ENCODE assay signal across 8 cellular contexts in genomic region chr15:43285609-43286037, GRCh38. TPM values are rescaled to one million over a fixed set of nuclear protein-coding genes. Genes with fewer than 3 reads are reported as not detected.
DNase-seq lines count a peak whose midpoint lies in the region; ATAC-seq and TF ChIP-seq lines count a peak whose summit lies in the region.

No MANE protein-coding gene starts in this region.

- TF ChIP-seq CTCF in C4-2B (conservative IDR thresholded peaks at IDR 0.05) = peak; percentile 88
- peak; percentile 74 for TF ChIP-seq CTCF in HFF-Myc (IDR thresholded peaks at IDR 0.05; ENCODE audit: low read depth, low read length, missing control alignments)
- TF ChIP-seq CTCF in esophagus squamous epithelium (IDR thresholded peaks at IDR 0.05) = peak; percentile 75 to 91 (median 84)
- TF ChIP-seq CTCF in transverse colon (IDR thresholded peaks at IDR 0.05) = peak; percentile 77 to 86 (median 79)

- peaks cover 0 to 29% (median 0%) of the 10 kb centered on the region in 4 donors for H3K27me3 ChIP-seq in esophagus squamous epithelium
- peaks cover 9% of the 10 kb centered on the region for H3K27me3 ChIP-seq in transverse colon

- ATAC-seq in natural killer cell treated with Interleukin-12 subunit alpha and Interleukin-12 subunit beta and Interleukin-15 and Interleukin-18, amount 100 ng/mL, for 72 hours = peak; percentile 64 to 72
- ATAC-seq in HG03460 (IDR thresholded peaks at IDR 0.05; ENCODE audit: unreplicated experiment) = no peak

- peaks cover 5 to 7% of the 10 kb centered on the region in 2 donors for H3K4me1 Mint-ChIP-seq in natural killer cell treated with Interleukin-12 subunit alpha and Interleukin-12 subunit beta and Interleukin-15 and Interleukin-18, amount 100 ng/mL, for 72 hours (ENCODE audit: low read depth in 2 of 2)

- TF ChIP-seq EP300 in transverse colon (IDR thresholded peaks at IDR 0.05; ENCODE audit: low read depth) = no peak

- H3K36me3 Mint-ChIP-seq in natural killer cell treated with Interleukin-12 subunit alpha and Interleukin-12 subunit beta and Interleukin-15 and Interleukin-18, amount 100 ng/mL, for 72 hours = no peaks in the 10 kb centered on the region

- 5 to 7% methylated on average over 4 of the region's 4 CpGs for WGBS in esophagus squamous epithelium, 2 donors
- WGBS in transverse colon (ENCODE audit: low coverage in 1 of 2), 2 donors = 0 to 4% methylated on average over 2 to 4 of the region's 4 CpGs

- no peaks in the 10 kb centered on the region for H3K36me3 ChIP-seq in esophagus squamous epithelium
- H3K36me3 ChIP-seq in transverse colon = no peaks in the 10 kb centered on the region

- H3K27ac ChIP-seq in C4-2B = no peak overlapping the region
- no peak overlapping the region for H3K27ac ChIP-seq in esophagus squamous epithelium
- no peak overlapping the region for H3K27ac ChIP-seq in transverse colon

- in situ Hi-C loops in transverse colon (cut with MboI; ENCODE audit: low pct_ligation_motif_present in 1 of 4, low pct_unique_long_range_greater_than_20kb in 1 of 4, low sequenced_read_pairs in 3 of 4) = loop anchor here in 1 of 4 donors (25.0 kb wide), 1 partner anchor 573 kb away; no protein-coding TSS in a partner anchor

- no peak overlapping the region for H3K4me3 ChIP-seq in HFF-Myc (replicated peaks; ENCODE audit: low read depth, low read length)
- H3K4me3 ChIP-seq in esophagus squamous epithelium = no peak overlapping the region
- H3K4me3 ChIP-seq in transverse colon = no peak overlapping the region

- no peak for TF ChIP-seq POLR2A in esophagus squamous epithelium (IDR thresholded peaks at IDR 0.05)
- no peak for TF ChIP-seq POLR2A in transverse colon (IDR thresholded peaks at IDR 0.05)

- H3K9me3 Mint-ChIP-seq in natural killer cell treated with Interleukin-12 subunit alpha and Interleukin-12 subunit beta and Interleukin-15 and Interleukin-18, amount 100 ng/mL, for 72 hours = no peaks in the 10 kb centered on the region

- H3K9me3 ChIP-seq in esophagus squamous epithelium (no peaks in the 10 kb centered on the region), transverse colon (no peaks in the 10 kb centered on the region)

- no peak overlapping the region for H3K4me3 Mint-ChIP-seq in natural killer cell treated with Interleukin-12 subunit alpha and Interleukin-12 subunit beta and Interleukin-15 and Interleukin-18, amount 100 ng/mL, for 72 hours

- intact Hi-C loops in esophagus squamous epithelium (cut with DNase I) (loop anchor here (5.0 kb wide), 1 partner anchor 58 kb away; no protein-coding TSS in a partner anchor), transverse colon (cut with DNase I; ENCODE audit: low total_unique reads) (loop anchor here (10.0 kb wide), 1 partner anchor 61 kb away; the partner anchor contains the start of gene EPB42)

- DNase-seq in HFF-Myc (ENCODE audit: extremely low read depth, low read depth) = peak; percentile 50
- peak; percentile 48 for DNase-seq in NCI-H82 treated with DMSO at 0.1 percent for 48 hours (lab: John Stamatoyannopoulos, UW; ENCODE audit: unreplicated experiment)
- DNase-seq in activated CD8-positive, alpha-beta memory T cell treated with anti-CD3 and anti-CD28 coated beads for 24 hours = peak; percentile 67
- no peak for DNase-seq in esophagus squamous epithelium (lab: John Stamatoyannopoulos, UW)
- no peak for DNase-seq in natural killer cell treated with Interleukin-12 subunit alpha and Interleukin-12 subunit beta and Interleukin-15 and Interleukin-18, amount 100 ng/mL, for 72 hours (ENCODE audit: low spot score)
- DNase-seq in transverse colon = peak; percentile 39

- no peak overlapping the region for H3K27ac Mint-ChIP-seq in natural killer cell treated with Interleukin-12 subunit alpha and Interleukin-12 subunit beta and Interleukin-15 and Interleukin-18, amount 100 ng/mL, for 72 hours

- H3K4me1 ChIP-seq in esophagus squamous epithelium (peaks cover 0 to 7% (median 0%) of the 10 kb centered on the region in 3 donors), transverse colon (no peaks in the 10 kb centered on the region)

- peaks cover 7 to 11% of the 10 kb centered on the region in 2 donors for H3K27me3 Mint-ChIP-seq in natural killer cell treated with Interleukin-12 subunit alpha and Interleukin-12 subunit beta and Interleukin-15 and Interleukin-18, amount 100 ng/mL, for 72 hours

RNA-seq across cellular contexts. Expression of gene TGM7, which starts 16.4 kb away (rescaled TPM):
- under 1 TPM in 1 of 4 donors, not detected in 3; 0.97 TPM for total RNA-seq in esophagus squamous epithelium
- not detected for total RNA-seq in natural killer cell treated with Interleukin-12 subunit alpha and Interleukin-12 subunit beta and Interleukin-15 and Interleukin-18, amount 100 ng/mL, for 72 hours
- total RNA-seq in transverse colon = not detected

RNA-seq across cellular contexts. Expression of gene TGM5, which starts 18.9 kb away (rescaled TPM):
- total RNA-seq in esophagus squamous epithelium (10 to 100 TPM in 3 of 4 donors, 1 to 10 TPM in 1; 6.7 to 36.1 (median 15.6) TPM), transverse colon (10 to 100 TPM in 1 of 4 donors, not detected in 3; 12.1 TPM)
- 1 to 10 TPM in 1 of 2 donors, under 1 TPM in 1; 0.95 to 2.0 TPM for total RNA-seq in natural killer cell treated with Interleukin-12 subunit alpha and Interleukin-12 subunit beta and Interleukin-15 and Interleukin-18, amount 100 ng/mL, for 72 hours

RNA-seq across cellular contexts. Expression of gene LCMT2, which starts 44.8 kb away (rescaled TPM):
- 1 to 10 TPM; 5.2 to 8.1 (median 6.7) TPM for total RNA-seq in esophagus squamous epithelium
- total RNA-seq in natural killer cell treated with Interleukin-12 subunit alpha and Interleukin-12 subunit beta and Interleukin-15 and Interleukin-18, amount 100 ng/mL, for 72 hours = 10 to 100 TPM; 11.8 to 12.6 TPM
- total RNA-seq in transverse colon = 1 to 10 TPM; 3.0 to 6.4 (median 3.4) TPM

Comparison
In these comparisons a context has a peak if more than half of its experiments do, and no peak if none do; other contexts are left out.
1. DNase-seq: peak in HFF-Myc (single experiment), NCI-H82 treated with DMSO at 0.1 percent for 48 hours (single experiment), activated CD8-positive, alpha-beta memory T cell treated with anti-CD3 and anti-CD28 coated beads for 24 hours (single experiment) and transverse colon (single experiment); none in esophagus squamous epithelium (single experiment) and natural killer cell treated with Interleukin-12 subunit alpha and Interleukin-12 subunit beta and Interleukin-15 and Interleukin-18, amount 100 ng/mL, for 72 hours (single experiment).
2. Peak in every context shown above with its lines, with median percentiles within 50 percentile points of each other: CTCF ChIP-seq.